In genomic region chr14:24160499-24160849, GRCh38 we compare ENCODE assay signal across 9 cellular contexts. TPM values are rescaled to one million over a fixed set of nuclear protein-coding genes. Genes with fewer than 3 reads are reported as not detected.
A peak's percentile ranks its signal among the peaks of the same experiment; 100 is the strongest.
DNase-seq lines count a peak whose midpoint lies in the region; ATAC-seq, FAIRE-seq and TF ChIP-seq lines count a peak whose summit lies in the region.
"Had no signal": no experiment of that assay in that cellular context is flagged by ENCODE, and none has a peak within 500 bp of the region (broad histone marks: within the 10 kb centered on the region; RNA-seq: fewer than 3 reads in every experiment).

No MANE protein-coding gene starts in this region.

- H3K9me1 ChIP-seq in keratinocyte (ENCODE audit: control insufficient read depth, extremely low read depth, insufficient read depth, low read length), result no peaks in the 10 kb centered on the region

- DNase-seq in WERI-Rb-1 (no peak), keratinocyte (ENCODE audit: low read depth, low spot score) (no peak), stomach (no peak), COLO829 (ENCODE audit: low spot score) (no peak), NCI-H524 (lab: John Stamatoyannopoulos, UW) (no peak), NCI-H526 treated with DMSO at 0.1 percent for 48 hours (lab: John Stamatoyannopoulos, UW) (no peak)

- intact Hi-C loops in stomach (cut with DNase I; ENCODE audit: low total_unique reads), result no loop called here

- H4K20me1 ChIP-seq in keratinocyte (ENCODE audit: control insufficient read depth, extremely low read depth, insufficient read depth, low read length), result no peaks in the 10 kb centered on the region

- WGBS in stomach, 5 donors, result 87 to 96% (median 94%) methylated on average over 4 of the region's 4 CpGs

- dilution Hi-C loops in keratinocyte (cut with MboI; ENCODE audit: extremely low pct_ligation_motif_present, low sequenced_read_pairs), result no loop called here

- no peak for TF ChIP-seq POLR2A in stomach (IDR thresholded peaks at IDR 0.05)

- TF ChIP-seq CTCF in WERI-Rb-1 (IDR thresholded peaks at IDR 0.05; ENCODE audit: low read depth, low read length) (no peak), keratinocyte (optimal IDR thresholded peaks at IDR 0.05 in 1 of 3, IDR thresholded peaks at IDR 0.05 in 1 of 3, conservative IDR thresholded peaks at IDR 0.05 in 1 of 3; ENCODE audit: extremely low read depth in 1 of 3, insufficient read depth in 2 of 3, low read length in 3 of 3) (no peak), stomach (IDR thresholded peaks at IDR 0.05) (no peak)

- peaks cover 32% of the 10 kb centered on the region for H3K79me2 ChIP-seq in keratinocyte (ENCODE audit: control insufficient read depth, insufficient read depth, low read length)

- peaks cover 29% of the 10 kb centered on the region for H3K4me1 ChIP-seq in keratinocyte (ENCODE audit: control insufficient read depth, extremely low read depth, insufficient read depth, low read length)
- peaks cover 26 to 52% (median 45%) of the 10 kb centered on the region in 4 donors for H3K4me1 ChIP-seq in stomach

- H3K4me2 ChIP-seq in keratinocyte (ENCODE audit: control insufficient read depth, extremely low read depth, insufficient read depth, low read depth, low read length), result no peak overlapping the region

- H3K36me3 ChIP-seq in WERI-Rb-1 (peaks cover 68% of the 10 kb centered on the region), keratinocyte (ENCODE audit: control insufficient read depth in 2 of 2, extremely low read depth in 1 of 2, insufficient read depth in 2 of 2, low read length in 2 of 2) (peaks cover 51 to 60% of the 10 kb centered on the region in 2 experiments), stomach (peaks cover 62 to 81% (median 76%) of the 10 kb centered on the region in 4 donors)

- H3K27me3 ChIP-seq in WERI-Rb-1 (ENCODE audit: insufficient read depth, low read depth, severe bottlenecking), result no peaks in the 10 kb centered on the region
- no peaks in the 10 kb centered on the region for H3K27me3 ChIP-seq in keratinocyte (ENCODE audit: control insufficient read depth, extremely low read depth, insufficient read depth, low read length)
- H3K27me3 ChIP-seq in stomach, result no peaks in the 10 kb centered on the region

- H3K9me3 ChIP-seq in WERI-Rb-1 (ENCODE audit: severe bottlenecking) (no peaks in the 10 kb centered on the region), keratinocyte (ENCODE audit: control insufficient read depth, low read depth, low read length) (no peaks in the 10 kb centered on the region), stomach (no peaks in the 10 kb centered on the region)

- H3K27ac ChIP-seq in WERI-Rb-1 (peak overlapping the region; percentile 20; the same call in 1 of the 2 replicates), keratinocyte (ENCODE audit: control insufficient read depth, insufficient read depth, low read length) (peak overlapping the region; percentile 99), stomach (peak overlapping the region; percentile 41 to 97 (median 95))

- peak; percentile 7 for ATAC-seq in GM21737 (IDR thresholded peaks at IDR 0.05; ENCODE audit: unreplicated experiment)
- ATAC-seq in HG02884 (IDR thresholded peaks at IDR 0.05; ENCODE audit: unreplicated experiment), result no peak

- no peak overlapping the region for H3K4me3 ChIP-seq in WERI-Rb-1 (ENCODE audit: low read depth, low read length)
- no peak overlapping the region for H3K4me3 ChIP-seq in keratinocyte (ENCODE audit: control insufficient read depth in 2 of 3, extremely low read depth in 1 of 3, insufficient read depth in 2 of 3, low read depth in 1 of 3, low read length in 3 of 3)
- H3K4me3 ChIP-seq in stomach, result peak overlapping the region in 1 of 4 donors; percentile 71

- peak overlapping the region; percentile 100 for H3K9ac ChIP-seq in keratinocyte (ENCODE audit: control insufficient read depth, extremely low read depth, insufficient read depth, low read length)

- H2AFZ ChIP-seq in keratinocyte (ENCODE audit: control insufficient read depth, low read length), result no peak overlapping the region

- TF ChIP-seq EP300 in stomach (IDR thresholded peaks at IDR 0.05), result no peak

- no peak for FAIRE-seq in keratinocyte (lab: Jason Lieb, UNC)
- FAIRE-seq: islet of Langerhans had no signal

RNA-seq across cellular contexts. Expression of gene IRF9, which starts 0.6 kb away (rescaled TPM):
- polyA plus RNA-seq in keratinocyte (117 to 126 TPM (median 117 TPM) in 3 replicates), stomach (100 to 1,000 TPM in 1 of 3 donors, 10 to 100 TPM in 2; 64.6 to 101 (median 65.1) TPM)
- 9.2 TPM for polyA plus RNA-seq in keratinocyte (2011; ENCODE audit: low read depth)
- polyA plus RNA-seq in keratinocyte (2011; cell fraction: cytosol; rRNA removed), result 64.0 and 82.4 TPM in 2 replicates
- polyA plus RNA-seq in keratinocyte (2011; cell fraction: nucleus; rRNA removed), result 194 and 196 TPM in 2 replicates
- 42.5 and 99.2 TPM in 2 replicates for polyA plus RNA-seq in keratinocyte (2012; ENCODE audit: low replicate concordance)
- 116 to 148 TPM (median 144 TPM) in 3 replicates for polyA minus RNA-seq in keratinocyte
- polyA minus RNA-seq in keratinocyte (2011; cell fraction: cytosol; rRNA and poly(A)+ RNA removed), result 73.3 TPM
- 78.8 and 80.3 TPM in 2 replicates for polyA minus RNA-seq in keratinocyte (2011; cell fraction: nucleus; rRNA and poly(A)+ RNA removed)
- 100 to 1,000 TPM in 2 of 5 donors, 10 to 100 TPM in 2, 1 to 10 TPM in 1; 1.4 to 143 (median 91.4) TPM for total RNA-seq in stomach

RNA-seq across cellular contexts. Expression of gene REC8, which starts 11.4 kb away (rescaled TPM):
- polyA plus RNA-seq in keratinocyte (6.0 to 9.2 TPM (median 6.3 TPM) in 3 replicates), stomach (10 to 100 TPM; 20.9 to 64.4 (median 38.7) TPM)
- polyA plus RNA-seq in keratinocyte (2011; ENCODE audit: low read depth), result 3.0 TPM
- 0.72 and 0.83 TPM in 2 replicates for polyA plus RNA-seq in keratinocyte (2011; cell fraction: cytosol; rRNA removed)
- 40.3 and 59.0 TPM in 2 replicates for polyA plus RNA-seq in keratinocyte (2011; cell fraction: nucleus; rRNA removed)
- 6.1 and 7.6 TPM in 2 replicates for polyA plus RNA-seq in keratinocyte (2012; ENCODE audit: low replicate concordance)
- polyA minus RNA-seq in keratinocyte, result 4.7 to 12.3 TPM (median 7.7 TPM) in 3 replicates
- polyA minus RNA-seq in keratinocyte (2011; cell fraction: cytosol; rRNA and poly(A)+ RNA removed), result not detected
- polyA minus RNA-seq in keratinocyte (2011; cell fraction: nucleus; rRNA and poly(A)+ RNA removed), result 16.4 and 17.7 TPM in 2 replicates
- total RNA-seq in stomach, result 100 to 1,000 TPM in 1 of 5 donors, 10 to 100 TPM in 4; 14.5 to 122 (median 45.5) TPM

RNA-seq across cellular contexts. Expression of gene RNF31, which starts 13.2 kb away (rescaled TPM):
- polyA plus RNA-seq in keratinocyte, result 17.4 to 23.0 TPM (median 19.8 TPM) in 3 replicates
- 12.7 TPM for polyA plus RNA-seq in keratinocyte (2011; ENCODE audit: low read depth)
- 11.5 and 15.8 TPM in 2 replicates for polyA plus RNA-seq in keratinocyte (2011; cell fraction: cytosol; rRNA removed)
- polyA plus RNA-seq in keratinocyte (2011; cell fraction: nucleus; rRNA removed), result 70.4 and 79.7 TPM in 2 replicates
- 24.5 and 40.7 TPM in 2 replicates for polyA plus RNA-seq in keratinocyte (2012; ENCODE audit: low replicate concordance)
- 56.4 to 154 TPM (median 60.1 TPM) in 3 replicates for polyA minus RNA-seq in keratinocyte
- 20.3 TPM for polyA minus RNA-seq in keratinocyte (2011; cell fraction: cytosol; rRNA and poly(A)+ RNA removed)
- 36.2 and 52.2 TPM in 2 replicates for polyA minus RNA-seq in keratinocyte (2011; cell fraction: nucleus; rRNA and poly(A)+ RNA removed)
- total RNA-seq in stomach, result 100 to 1,000 TPM in 2 of 5 donors, 10 to 100 TPM in 3; 53.2 to 523 (median 94.2) TPM
- 10 to 100 TPM; 64.0 to 88.7 (median 68.6) TPM for polyA plus RNA-seq in stomach

RNA-seq across cellular contexts. Expression of gene PSME2, which starts 14.1 kb away (rescaled TPM):
- 156 to 161 TPM (median 158 TPM) in 3 replicates for polyA plus RNA-seq in keratinocyte
- 31.8 TPM for polyA plus RNA-seq in keratinocyte (2011; ENCODE audit: low read depth)
- polyA plus RNA-seq in keratinocyte (2011; cell fraction: cytosol; rRNA removed), result 129 and 149 TPM in 2 replicates
- polyA plus RNA-seq in keratinocyte (2011; cell fraction: nucleus; rRNA removed), result 167 and 173 TPM in 2 replicates
- polyA plus RNA-seq in keratinocyte (2012; ENCODE audit: low replicate concordance), result 94.0 and 206 TPM in 2 replicates
- polyA minus RNA-seq in keratinocyte, result 39.1 to 68.2 TPM (median 60.0 TPM) in 3 replicates
- polyA minus RNA-seq in keratinocyte (2011; cell fraction: cytosol; rRNA and poly(A)+ RNA removed), result 45.7 TPM
- polyA minus RNA-seq in keratinocyte (2011; cell fraction: nucleus; rRNA and poly(A)+ RNA removed), result 26.5 and 34.2 TPM in 2 replicates
- 100 to 1,000 TPM in 2 of 5 donors, 10 to 100 TPM in 3; 62.4 to 339 (median 83.9) TPM for total RNA-seq in stomach
- 100 to 1,000 TPM; 302 to 421 (median 403) TPM for polyA plus RNA-seq in stomach

RNA-seq across cellular contexts. Expression of gene EMC9, which starts 19.1 kb away (rescaled TPM):
- polyA plus RNA-seq in keratinocyte (9.5 to 14.2 TPM (median 11.0 TPM) in 3 replicates), stomach (10 to 100 TPM; 32.0 to 59.6 (median 42.9) TPM)
- 10.6 TPM for polyA plus RNA-seq in keratinocyte (2011; ENCODE audit: low read depth)
- 4.8 and 7.9 TPM in 2 replicates for polyA plus RNA-seq in keratinocyte (2011; cell fraction: cytosol; rRNA removed)
- polyA plus RNA-seq in keratinocyte (2011; cell fraction: nucleus; rRNA removed), result 9.9 and 11.8 TPM in 2 replicates
- polyA plus RNA-seq in keratinocyte (2012; ENCODE audit: low replicate concordance), result 14.9 and 21.0 TPM in 2 replicates
- polyA minus RNA-seq in keratinocyte, result 4.1 to 5.1 TPM (median 5.0 TPM) in 3 replicates
- polyA minus RNA-seq in keratinocyte (2011; cell fraction: cytosol; rRNA and poly(A)+ RNA removed), result 3.6 TPM
- 0.74 and 1.1 TPM in 2 replicates for polyA minus RNA-seq in keratinocyte (2011; cell fraction: nucleus; rRNA and poly(A)+ RNA removed)
- total RNA-seq in stomach, result 10 to 100 TPM in 1 of 5 donors, 1 to 10 TPM in 4; 1.3 to 33.9 (median 4.6) TPM

Comparison
In these comparisons a context has a peak if more than half of its experiments do, and no peak if none do; other contexts are left out.
1. H3K27ac ChIP-seq: peak in every context shown above with its lines; median percentile 99 in keratinocyte; 95 in stomach; 20 in WERI-Rb-1.